In the genomic region with DNA sequence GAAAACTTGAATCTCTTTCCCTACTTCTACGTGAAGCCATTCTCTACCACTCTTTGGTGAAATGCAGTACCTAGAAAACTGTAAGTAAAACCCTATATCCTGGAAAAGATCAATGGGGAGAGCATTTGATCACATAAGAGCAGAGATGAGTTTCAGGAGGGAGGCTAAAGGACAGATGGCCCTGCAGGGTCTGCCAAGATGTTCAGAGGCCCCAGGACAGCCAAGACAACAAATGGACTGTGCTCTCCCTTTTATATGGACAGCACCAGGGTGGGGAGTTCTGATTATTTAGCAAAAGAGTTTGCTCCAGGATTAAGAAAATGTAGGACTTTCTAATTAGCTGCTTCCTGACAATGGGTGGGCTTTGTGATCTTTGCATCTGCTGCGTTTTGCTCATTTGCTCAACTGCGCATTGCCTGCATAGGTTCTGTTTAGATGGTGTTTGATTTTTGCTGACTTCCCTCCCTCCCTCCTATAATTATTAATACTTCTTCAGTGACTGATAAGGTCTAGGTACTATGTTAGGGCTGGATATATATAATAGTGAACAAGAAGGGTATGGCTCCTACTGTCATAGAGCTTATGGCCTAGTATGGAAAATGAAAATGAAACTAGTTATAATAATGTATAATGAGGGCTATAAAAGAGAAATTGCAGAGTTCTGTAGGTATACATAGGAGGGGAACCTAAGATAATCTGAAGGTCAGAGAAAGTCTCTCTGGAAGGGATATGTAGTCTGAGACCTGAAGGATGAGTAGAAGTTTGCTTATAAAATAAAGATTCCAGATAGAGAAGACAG, we compare ENCODE assay signal across 1 cellular context.
TF ChIP-seq lines count a peak whose summit lies in the region.

No MANE protein-coding gene starts in this region.

TF ChIP-seq in H1, 55 proteins besides CTCF, POLR2A, EP300 and RAD21:
- TF ChIP-seq RBBP5 (IDR thresholded peaks at IDR 0.05; ENCODE audit: borderline replicate concordance, low read depth, low read length) = no peak
- no peak for TF ChIP-seq KDM5A (IDR thresholded peaks at IDR 0.05; ENCODE audit: low read length)
- no peak for TF ChIP-seq KDM1A (IDR thresholded peaks at IDR 0.05; ENCODE audit: borderline replicate concordance, low read length)
- no peak for TF ChIP-seq TAF1 (IDR thresholded peaks at IDR 0.05; ENCODE audit: low read depth, low read length)
- TF ChIP-seq MAFK (IDR thresholded peaks at IDR 0.05; ENCODE audit: low read depth, low read length) = no peak
- TF ChIP-seq CREB1 (IDR thresholded peaks at IDR 0.05) = no peak
- no peak for TF ChIP-seq EGR1 (IDR thresholded peaks at IDR 0.05; ENCODE audit: borderline replicate concordance, low read depth, low read length)
- TF ChIP-seq BRCA1 (IDR thresholded peaks at IDR 0.05; ENCODE audit: low read depth, low read length) = no peak
- TF ChIP-seq CHD1 (IDR thresholded peaks at IDR 0.05; ENCODE audit: low read depth, low read length) = no peak
